In the genomic region with DNA sequence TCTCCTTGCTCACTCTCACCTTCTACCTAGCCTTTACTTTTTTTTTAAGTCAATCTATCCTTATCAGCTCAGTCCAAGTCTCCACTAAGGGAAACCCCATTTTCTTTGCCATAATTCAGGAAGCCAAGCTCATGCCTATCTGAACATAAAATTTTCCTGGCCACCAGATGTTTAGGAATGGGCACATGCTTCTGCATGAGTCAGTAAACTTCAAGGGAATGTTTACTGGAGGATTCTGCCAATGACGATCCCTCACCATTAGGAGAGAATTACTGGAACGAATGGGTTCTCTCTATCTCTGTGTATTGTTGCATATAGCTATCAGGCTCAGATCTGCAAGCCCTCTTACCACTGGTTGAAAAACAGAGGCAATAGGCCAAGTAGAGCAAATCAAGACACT, we compare ENCODE assay signal across 24 cellular contexts.
DNase-seq lines count a peak whose midpoint lies in the region; ATAC-seq, FAIRE-seq and TF ChIP-seq lines count a peak whose summit lies in the region.
"Had no signal": no experiment of that assay in that cellular context is flagged by ENCODE, and none has a peak within 500 bp of the region (broad histone marks: within the 10 kb centered on the region; RNA-seq: fewer than 3 reads in every experiment).

No MANE protein-coding gene starts in this region.

- peak; percentile 76 for FAIRE-seq in GM12892 (lab: Jason Lieb, UNC)
- FAIRE-seq: D721Med, G401.6, GM12891, H54, K562 had no signal

- intact Hi-C loops in esophagus muscularis mucosa (cut with DNase I) = no loop called here

- no peaks in the 10 kb centered on the region for H3K4me1 ChIP-seq in Peyer's patch
- H3K4me1 ChIP-seq in esophagus muscularis mucosa = peaks cover 0 to 7% (median 3%) of the 10 kb centered on the region in 4 donors
- H3K4me1 ChIP-seq: BLaER1 treated with 17β-estradiol and CSF1 and Interleukin-3, amounts not matched to agents 10 nM and 100 nM had no signal

- no peak for ATAC-seq in HG02798 (IDR thresholded peaks at IDR 0.05; ENCODE audit: poor library complexity, unreplicated experiment)
- ATAC-seq: CD8-positive, alpha-beta T cell; HCT116; K562 had no signal

- H3K27ac ChIP-seq in Peyer's patch (no peak overlapping the region), esophagus muscularis mucosa (replicated peaks in 1 of 4) (no peak overlapping the region)
- H3K27ac ChIP-seq: BLaER1 treated with 17β-estradiol and CSF1 and Interleukin-3, amounts not matched to agents 10 nM and 100 nM; GM23248; HL-60 had no signal

- H3K4me3 ChIP-seq in fibroblast of mammary gland (ENCODE audit: control insufficient read depth, low read depth, low read length) = no peak overlapping the region
- H3K4me3 ChIP-seq in Peyer's patch = no peak overlapping the region
- no peak overlapping the region for H3K4me3 ChIP-seq in esophagus muscularis mucosa
- H3K4me3 ChIP-seq: BLaER1 treated with 17β-estradiol and CSF1 and Interleukin-3, amounts not matched to agents 10 nM and 100 nM; GM23248; K562 had no signal

- H3K9me3 ChIP-seq in Peyer's patch (no peaks in the 10 kb centered on the region), esophagus muscularis mucosa (no peaks in the 10 kb centered on the region)
- H3K9me3 ChIP-seq: BLaER1 treated with 17β-estradiol and CSF1 and Interleukin-3, amounts not matched to agents 10 nM and 100 nM had no signal

- TF ChIP-seq CTCF in fibroblast of mammary gland (conservative IDR thresholded peaks at IDR 0.05; ENCODE audit: control insufficient read depth, insufficient read depth, low read depth, low read length) (no peak), Peyer's patch (IDR thresholded peaks at IDR 0.05) (no peak), esophagus muscularis mucosa (IDR thresholded peaks at IDR 0.05) (no peak)

- WGBS in esophagus muscularis mucosa = 77% methylated on average over 2 of the region's 2 CpGs

- DNase-seq in A172 (ENCODE audit: low spot score) (peak; percentile 17), GM12892 (ENCODE audit: insufficient read length) (no peak), NCI-H226 (peak; percentile 54), fibroblast of mammary gland (ENCODE audit: low read depth) (peak; percentile 61), Peyer's patch (no peak), COLO668 (lab: John Stamatoyannopoulos, UW; ENCODE audit: unreplicated experiment) (no peak), esophagus muscularis mucosa (ENCODE audit: extremely low spot score) (no peak)
- DNase-seq: 8988T; CD8-positive, alpha-beta T cell; COR-L47; DMS153; DMS79 treated with DMSO at 0.1 percent for 48 hours; GM23248; HFFc6; IMR-90 had no signal

- H3K36me3 ChIP-seq in Peyer's patch (no peaks in the 10 kb centered on the region), esophagus muscularis mucosa (no peaks in the 10 kb centered on the region)
- H3K36me3 ChIP-seq: BLaER1 treated with 17β-estradiol and CSF1 and Interleukin-3, amounts not matched to agents 10 nM and 100 nM had no signal

- no peak for TF ChIP-seq EP300 in esophagus muscularis mucosa (IDR thresholded peaks at IDR 0.05)

- TF ChIP-seq POLR2A in GM12892 (IDR thresholded peaks at IDR 0.05; ENCODE audit: low read depth, low read length) (no peak), Peyer's patch (IDR thresholded peaks at IDR 0.05) (no peak), esophagus muscularis mucosa (IDR thresholded peaks at IDR 0.05; ENCODE audit: low read depth) (no peak)

- H3K27me3 ChIP-seq in Peyer's patch = no peaks in the 10 kb centered on the region
- no peaks in the 10 kb centered on the region for H3K27me3 ChIP-seq in esophagus muscularis mucosa
- H3K27me3 ChIP-seq: BLaER1 treated with 17β-estradiol and CSF1 and Interleukin-3, amounts not matched to agents 10 nM and 100 nM had no signal

Comparison
In these comparisons a context has a peak if more than half of its experiments do, and no peak if none do; other contexts are left out.
1. DNase-seq: peak in A172 (single experiment), NCI-H226 (single experiment) and fibroblast of mammary gland (single experiment); none in GM12892 (single experiment), Peyer's patch (0 of 3), COLO668 (single experiment) and esophagus muscularis mucosa (single experiment).